In the genomic region with DNA sequence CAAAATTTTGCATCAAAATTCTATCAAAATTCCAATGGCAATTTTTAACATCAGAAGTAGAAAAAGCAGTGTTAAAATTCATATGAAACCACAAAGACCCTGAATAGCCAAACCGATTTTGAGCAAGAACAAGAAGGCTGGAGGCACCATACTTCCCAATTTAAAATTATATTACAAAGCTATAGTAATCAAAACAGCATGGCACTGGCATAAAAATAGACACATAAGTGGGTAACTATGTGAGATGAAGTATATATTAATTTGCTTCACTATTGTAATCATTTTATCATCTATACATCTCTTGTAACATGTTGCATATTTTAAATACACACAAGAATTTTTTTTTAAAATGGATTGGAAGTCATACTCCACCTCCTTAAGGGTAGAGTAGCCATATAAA, we compare ENCODE assay signal across 7 cellular contexts.
"Had no signal": no experiment of that assay in that cellular context is flagged by ENCODE, and none has a peak within 500 bp of the region (broad histone marks: within the 10 kb centered on the region; RNA-seq: fewer than 3 reads in every experiment).

No MANE protein-coding gene starts in this region.

- H3K4me3 Mint-ChIP-seq: IgD-negative memory B cell had no signal

- H3K27me3 Mint-ChIP-seq: IgD-negative memory B cell had no signal

- DNase-seq: IMR-90, KBM-7, KG1 had no signal

- ATAC-seq: HepG2 had no signal

- FAIRE-seq: HepG2, HTR-8/SVneo had no signal

- H3K36me3 Mint-ChIP-seq: IgD-negative memory B cell had no signal

- H3K4me1 Mint-ChIP-seq: IgD-negative memory B cell had no signal

- H3K27ac ChIP-seq: HL-60 had no signal
